In the genomic region with DNA sequence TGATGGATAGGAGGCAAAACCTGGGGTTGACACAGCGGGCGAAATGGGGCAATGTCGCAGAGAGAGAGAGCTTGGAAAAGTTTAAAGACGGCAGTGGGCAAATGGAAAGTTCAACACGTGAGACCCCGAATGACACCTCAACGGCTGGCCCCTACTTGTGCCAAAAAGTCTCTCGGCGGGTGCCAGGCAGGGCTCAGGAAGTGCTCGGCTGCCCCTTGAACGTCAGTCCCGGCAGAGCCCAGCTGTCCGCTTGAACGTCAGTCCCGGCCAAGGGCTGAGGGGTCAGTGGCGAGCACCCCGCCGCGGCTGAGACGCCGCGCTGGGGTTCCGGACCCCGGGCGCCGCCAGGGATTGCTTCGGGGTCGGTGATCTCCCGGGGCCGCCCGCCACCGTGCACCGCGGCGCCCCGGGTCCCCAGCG, we compare ENCODE assay signal across 8 cellular contexts. TPM values are rescaled to one million over a fixed set of nuclear protein-coding genes. Genes with fewer than 3 reads are reported as not detected.
DNase-seq lines count a peak whose midpoint lies in the region; ATAC-seq and TF ChIP-seq lines count a peak whose summit lies in the region.

No MANE protein-coding gene starts in this region.

- no peaks in the 10 kb centered on the region for H3K27me3 ChIP-seq in SJSA1 (replicated peaks)

- DNase-seq in 8988T (peak; percentile 55), GM13977 (ENCODE audit: low spot score) (peak; percentile 75), SJSA1 (ENCODE audit: low read depth in 1 of 2, low spot score in 2 of 2) (peak; percentile 45 to 59), dermis blood vessel endothelial cell (peak; percentile 79), lower leg skin (ENCODE audit: low spot score in 2 of 2) (peak; percentile 26 to 88), NCI-H774 (lab: John Stamatoyannopoulos, UW) (no peak)

- H3K27ac ChIP-seq in SJSA1 (peak overlapping the region; percentile 94), temporal lobe (ENCODE audit: low read depth, low read length) (peak overlapping the region; percentile 27)

- peak; percentile 43 for ATAC-seq in HG02852 (IDR thresholded peaks at IDR 0.05; ENCODE audit: unreplicated experiment)

- H3K4me1 ChIP-seq in SJSA1 (replicated peaks): peaks cover 35% of the 10 kb centered on the region

- intact Hi-C loops in lower leg skin (cut with DNase I; ENCODE audit: low total_unique reads): no loop called here

- in situ Hi-C loops in GM13977 (cut with MboI; ENCODE audit: low pct_unique_long_range_greater_than_20kb, low sequenced_read_pairs, unreplicated experiment): no loop called here

- WGBS in lower leg skin, 2 donors: 2 to 5% methylated on average over 15 to 16 of the region's 37 CpGs

- TF ChIP-seq POLR2A in lower leg skin (IDR thresholded peaks at IDR 0.05): no peak

- TF ChIP-seq CTCF in GM13977 (IDR thresholded peaks at IDR 0.05; ENCODE audit: extremely low read depth, insufficient read depth, missing control alignments) (no peak), lower leg skin (IDR thresholded peaks at IDR 0.05) (no peak)

- H3K9me3 ChIP-seq in SJSA1 (replicated peaks): no peaks in the 10 kb centered on the region

- H3K4me3 ChIP-seq in SJSA1 (peak overlapping the region; percentile 85), lower leg skin (ENCODE audit: low read depth, poor library complexity, severe bottlenecking) (peak overlapping the region; percentile 97)

- H3K36me3 ChIP-seq in SJSA1: peaks cover 40% of the 10 kb centered on the region

RNA-seq across cellular contexts. Expression of a gene that starts 0.6 kb away (rescaled TPM):
- total RNA-seq in SJSA1 (2014; rRNA removed; shearing (Covaris generic)): 23.3 and 43.0 TPM in 2 replicates
- 56.6 and 70.1 TPM in 2 replicates for total RNA-seq in dermis blood vessel endothelial cell
- 10 to 100 TPM; 11.3 to 22.8 (median 16.0) TPM for total RNA-seq in lower leg skin
- 8.1 TPM for total RNA-seq in temporal lobe

RNA-seq across cellular contexts. Expression of a gene that starts 39.3 kb away (rescaled TPM):
- total RNA-seq in SJSA1 (2014; rRNA removed; shearing (Covaris generic)): 11.8 and 19.5 TPM in 2 replicates
- total RNA-seq in dermis blood vessel endothelial cell (37.7 and 37.8 TPM in 2 replicates), lower leg skin (10 to 100 TPM; 21.1 to 27.7 (median 24.9) TPM), temporal lobe (30.0 TPM)
